18 cellular contexts compared by ENCODE assay signal in the genomic region with DNA sequence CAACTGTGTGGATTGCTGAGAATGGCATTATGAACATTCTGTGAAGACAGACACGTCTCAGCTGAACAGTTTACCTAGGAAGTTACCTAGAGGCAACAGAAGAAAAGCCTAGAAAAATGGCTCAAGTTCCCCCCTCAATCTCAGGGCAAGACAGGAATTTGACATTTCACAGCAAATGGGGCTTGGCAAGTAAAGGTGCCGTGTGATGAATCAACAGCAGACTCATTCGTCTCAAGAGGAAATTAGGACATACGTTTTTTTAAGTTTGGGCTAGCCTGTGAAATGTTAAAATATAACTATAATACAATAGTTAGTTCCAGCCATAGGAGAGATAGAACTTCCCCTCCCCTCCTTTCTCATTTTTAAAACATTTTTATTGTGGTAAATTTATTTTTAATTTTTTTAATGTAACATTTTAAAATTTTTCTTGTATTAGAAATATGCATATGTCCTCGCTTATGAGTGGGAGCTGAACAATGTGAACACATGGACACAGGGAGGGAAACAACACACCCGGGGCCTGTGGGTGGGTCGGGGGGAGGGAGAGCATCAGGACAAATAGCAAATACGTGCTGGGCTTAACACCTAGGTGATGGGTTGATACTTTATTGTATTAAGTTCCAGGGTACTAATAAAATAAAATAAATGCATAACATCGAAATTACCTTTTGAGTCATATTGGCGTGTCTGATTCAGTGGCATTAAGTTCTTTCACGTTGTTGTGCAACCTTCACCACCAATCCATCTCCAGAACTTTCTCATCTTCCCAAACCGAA.
DNase-seq lines count a peak whose midpoint lies in the region; ATAC-seq, FAIRE-seq and TF ChIP-seq lines count a peak whose summit lies in the region.
"Had no signal": no experiment of that assay in that cellular context is flagged by ENCODE, and none has a peak within 500 bp of the region (broad histone marks: within the 10 kb centered on the region; RNA-seq: fewer than 3 reads in every experiment).

No MANE protein-coding gene starts in this region.

- peak overlapping the region; percentile 28; the same call in 1 of the 2 replicates for H4K5ac ChIP-seq in IMR-90 (ENCODE audit: low read depth, low read length)

- TF ChIP-seq CTCF in IMR-90 (conservative IDR thresholded peaks at IDR 0.05; ENCODE audit: low read depth, low read length) (no peak), endothelial cell of umbilical vein (IDR thresholded peaks at IDR 0.05; ENCODE audit: extremely low read depth in 1 of 2, insufficient read depth in 1 of 2, low read depth in 1 of 2, low read length in 2 of 2) (no peak), osteocyte (IDR thresholded peaks at IDR 0.05) (no peak)

- H3K9ac ChIP-seq in IMR-90 (ENCODE audit: low read depth, low read length) (no peak overlapping the region), endothelial cell of umbilical vein (replicated peaks; ENCODE audit: extremely low read depth, insufficient read depth, low read length) (no peak overlapping the region)

- H3K27ac ChIP-seq in IMR-90 (ENCODE audit: insufficient read depth, low read length) (0 out of 2 replicates have a peak overlapping the region, but pooled peaks have one; percentile 6), endothelial cell of umbilical vein (ENCODE audit: insufficient read depth, low read depth, low read length) (peak overlapping the region; percentile 72)
- H3K27ac ChIP-seq: PC-9, testis had no signal

- BruUV-seq in IMR-90 (replicated peaks; lab: Mats Ljungman, UMichigan) (no TSS peak), endothelial cell of umbilical vein (replicated peaks; lab: Mats Ljungman, UMichigan) (no TSS peak)

- H4K20me1 ChIP-seq in IMR-90 (ENCODE audit: insufficient read depth, low read length), result peaks cover 43% of the 10 kb centered on the region
- H4K20me1 ChIP-seq in endothelial cell of umbilical vein (replicated peaks; ENCODE audit: control insufficient read depth, extremely low read depth, insufficient read depth, low read length), result no peaks in the 10 kb centered on the region

- H2AFZ ChIP-seq in IMR-90 (replicated peaks; ENCODE audit: low read length, poor library complexity) (no peak overlapping the region), endothelial cell of umbilical vein (ENCODE audit: low read depth, low read length) (no peak overlapping the region)
- H2AFZ ChIP-seq: PC-9 had no signal

- H3K9me1 ChIP-seq in IMR-90 (ENCODE audit: insufficient read depth, low read length) (peaks cover 34% of the 10 kb centered on the region), endothelial cell of umbilical vein (replicated peaks; ENCODE audit: control insufficient read depth, extremely low read depth, insufficient read depth, low read length) (no peaks in the 10 kb centered on the region)

- dilution Hi-C loops in IMR-90 (cut with HindIII; ENCODE audit: low sequenced_read_pairs, unreplicated experiment) (no loop called here), endothelial cell of umbilical vein (cut with MboI; ENCODE audit: extremely low pct_ligation_motif_present, low sequenced_read_pairs) (no loop called here)

- in situ Hi-C loops in ACHN (cut with HindIII; ENCODE audit: low pct_ligation_motif_present, low pct_unique_long_range_greater_than_20kb, low sequenced_read_pairs), result no loop called here
- in situ Hi-C loops in IMR-90 (cut with MboI; ENCODE audit: low sequenced_read_pairs), result no loop called here

- peak overlapping the region; percentile 51 for H4K91ac ChIP-seq in IMR-90 (ENCODE audit: insufficient read depth, low read depth, low read length)

- H3K4me3 ChIP-seq in IMR-90 (ENCODE audit: insufficient read depth, low read depth, low read length), result no peak overlapping the region
- no peak overlapping the region for H3K4me3 ChIP-seq in endothelial cell of umbilical vein (replicated peaks in 1 of 3; ENCODE audit: insufficient read depth in 1 of 3, low read depth in 1 of 3, low read length in 3 of 3)
- H3K4me3 ChIP-seq: PC-9, testis had no signal

- H3K23ac ChIP-seq in IMR-90 (ENCODE audit: low read depth, low read length), result peak overlapping the region; percentile 81

- CTCF ChIA-PET in IMR-90 (lab: Yijun Ruan, JAX) (no interaction called here), endothelial cell of umbilical vein (lab: Charles Lee) (no interaction called here)

- H2BK20ac ChIP-seq in IMR-90 (ENCODE audit: low read depth, low read length), result peak overlapping the region; percentile 20

- no peak for TF ChIP-seq POLR2A in IMR-90 (IDR thresholded peaks at IDR 0.05; ENCODE audit: low read depth, low read length)
- TF ChIP-seq POLR2A in endothelial cell of umbilical vein (IDR thresholded peaks at IDR 0.05; ENCODE audit: low read depth, low read length), result no peak

- peaks cover 32 to 78% of the 10 kb centered on the region in 2 experiments for H3K79me1 ChIP-seq in IMR-90 (ENCODE audit: low read depth in 1 of 2, low read length in 2 of 2)

- H3K36me3 ChIP-seq in IMR-90 (ENCODE audit: control insufficient read depth, insufficient read depth, low read length) (peaks cover 40% of the 10 kb centered on the region), endothelial cell of umbilical vein (ENCODE audit: control insufficient read depth in 2 of 2, extremely low read depth in 1 of 2, insufficient read depth in 2 of 2, low read length in 2 of 2) (peaks cover 2% of the 10 kb centered on the region in 2 experiments)

- intact Hi-C loops in IMR-90 (cut with micrococcal nuclease) (no loop called here), endothelial cell of umbilical vein (cut with micrococcal nuclease) (no loop called here)

- no peak for TF ChIP-seq RAD21 in IMR-90 (IDR thresholded peaks at IDR 0.05; ENCODE audit: low read length)

- H3K36me3 Mint-ChIP-seq in osteocyte (ENCODE audit: unreplicated experiment), result peaks cover 60% of the 10 kb centered on the region
- H3K36me3 Mint-ChIP-seq in activated naive CD4-positive, alpha-beta T cell treated with anti-CD3 and anti-CD28 coated beads, Interleukin-2, amount 50 U/mL, for 72 hours, result no peaks in the 10 kb centered on the region
- H3K36me3 Mint-ChIP-seq: naive thymus-derived CD8-positive, alpha-beta T cell; T-cell had no signal

- H3K4me2 ChIP-seq in IMR-90 (ENCODE audit: low read depth, low read length), result no peak overlapping the region
- H3K4me2 ChIP-seq in endothelial cell of umbilical vein (ENCODE audit: insufficient read depth, low read length), result no peak overlapping the region
- H3K4me2 ChIP-seq: PC-9 had no signal

- H2AK9ac ChIP-seq in IMR-90 (replicated peaks; ENCODE audit: low read depth, low read length, poor library complexity), result no peak overlapping the region

- H3K4me1 Mint-ChIP-seq in osteocyte (ENCODE audit: unreplicated experiment), result peaks cover 74% of the 10 kb centered on the region

- H3K4me1 ChIP-seq in IMR-90 (ENCODE audit: control insufficient read depth, insufficient read depth, low read length), result peaks cover 22% of the 10 kb centered on the region
- peaks cover 77% of the 10 kb centered on the region for H3K4me1 ChIP-seq in endothelial cell of umbilical vein (ENCODE audit: control insufficient read depth, extremely low read depth, insufficient read depth, low read length)
- H3K4me1 ChIP-seq: testis had no signal

- H2BK5ac ChIP-seq in IMR-90 (ENCODE audit: low read depth, low read length, poor library complexity, severe bottlenecking), result peak overlapping the region; percentile 48

- H2AK5ac ChIP-seq in IMR-90 (ENCODE audit: low read depth, low read length), result peak overlapping the region; percentile 54

- H2BK120ac ChIP-seq in IMR-90 (ENCODE audit: low read depth, low read length), result peak overlapping the region; percentile 52; the same call in 1 of the 2 replicates

- no peaks in the 10 kb centered on the region for H3K9me3 ChIP-seq in IMR-90 (ENCODE audit: control insufficient read depth, insufficient read depth, low read length)
- no peaks in the 10 kb centered on the region for H3K9me3 ChIP-seq in endothelial cell of umbilical vein (replicated peaks; ENCODE audit: control insufficient read depth, insufficient read depth, low read length)
- H3K9me3 ChIP-seq: testis had no signal

- H3K27me3 Mint-ChIP-seq in osteocyte (ENCODE audit: unreplicated experiment), result no peaks in the 10 kb centered on the region

- peak overlapping the region; percentile 91 for H3K27ac Mint-ChIP-seq in osteocyte (ENCODE audit: unreplicated experiment)
- no peak overlapping the region for H3K27ac Mint-ChIP-seq in activated naive CD4-positive, alpha-beta T cell treated with anti-CD3 and anti-CD28 coated beads, Interleukin-2, amount 50 U/mL, for 72 hours
- H3K27ac Mint-ChIP-seq: T-cell had no signal

- WGBS in IMR-90 (ENCODE audit: extremely low coverage in 2 of 2, insufficient read length in 1 of 2), 2 experiments, result 94% methylated on average over 3 of the region's 12 CpGs; no CpG with 5 or more reads in 1 of the 2 experiments

- H3K56ac ChIP-seq in IMR-90 (ENCODE audit: extremely low read depth, insufficient read depth, low read length), result no peak overlapping the region

- FAIRE-seq in endothelial cell of umbilical vein (lab: Jason Lieb, UNC), result peak; percentile 85
- FAIRE-seq: HepG2 had no signal

- H2BK15ac ChIP-seq in IMR-90 (ENCODE audit: low read depth, low read length), result 0 out of 3 replicates have a peak overlapping the region, but pooled peaks have one; percentile 51

- ATAC-seq in IMR-90 (ENCODE audit: low read depth) (no peak; the same call in 1 of the 2 replicates), GM19351 (IDR thresholded peaks at IDR 0.05; ENCODE audit: unreplicated experiment) (no peak)
- ATAC-seq in activated naive CD4-positive, alpha-beta T cell treated with anti-CD3 and anti-CD28 coated beads, Interleukin-2, amount 50 U/mL, for 72 hours, result no peak
- ATAC-seq: activated CD4-positive, CD25-positive, alpha-beta regulatory T cell treated with anti-CD3 and anti-CD28 coated beads, Interleukin-2, amount 50 U/mL, for 24 hours; HepG2; left lobe of liver; naive thymus-derived CD8-positive, alpha-beta T cell; T-cell had no signal

- H3K9me3 Mint-ChIP-seq in osteocyte (ENCODE audit: unreplicated experiment), result no peaks in the 10 kb centered on the region
- no peaks in the 10 kb centered on the region for H3K9me3 Mint-ChIP-seq in activated naive CD4-positive, alpha-beta T cell treated with anti-CD3 and anti-CD28 coated beads, Interleukin-2, amount 50 U/mL, for 72 hours
- H3K9me3 Mint-ChIP-seq: naive thymus-derived CD8-positive, alpha-beta T cell; T-cell had no signal

- H3K79me2 ChIP-seq in endothelial cell of umbilical vein (ENCODE audit: control insufficient read depth, insufficient read depth, low read length), result no peaks in the 10 kb centered on the region

- POLR2A ChIA-PET in IMR-90 (lab: Charles Lee; ENCODE audit: unreplicated experiment) (interaction anchor here (0.6 kb wide), 1 partner anchor 81 kb away, joined by 4 read pairs; no protein-coding TSS in a partner anchor), endothelial cell of umbilical vein (lab: Charles Lee) (no interaction called here)

- H3K4me3 Mint-ChIP-seq in osteocyte (ENCODE audit: unreplicated experiment), result no peak overlapping the region
- H3K4me3 Mint-ChIP-seq: naive thymus-derived CD8-positive, alpha-beta T cell; T-cell had no signal

- H3K14ac ChIP-seq in IMR-90 (replicated peaks; ENCODE audit: low read depth, low read length), result peak overlapping the region; percentile 27

- H3K27me3 ChIP-seq in IMR-90 (ENCODE audit: control insufficient read depth, insufficient read depth, low read length) (no peaks in the 10 kb centered on the region), endothelial cell of umbilical vein (ENCODE audit: control insufficient read depth in 2 of 2, insufficient read depth in 2 of 2, low read length in 2 of 2) (no peaks in the 10 kb centered on the region)
- H3K27me3 ChIP-seq: testis had no signal

- H3K4ac ChIP-seq in IMR-90 (ENCODE audit: low read depth, low read length), result peak overlapping the region; percentile 59

- peak overlapping the region; percentile 31; the same call in 1 of the 2 replicates for H3K18ac ChIP-seq in IMR-90 (ENCODE audit: low read depth, low read length)

- DNase-seq in ACHN, result peak; percentile 38
- no peak for DNase-seq in IMR-90
- peak; percentile 44 for DNase-seq in endothelial cell of umbilical vein (ENCODE audit: low read depth, low spot score)
- DNase-seq in osteocyte (ENCODE audit: extremely low spot score, unreplicated experiment), result no peak
- no peak for DNase-seq in NCI-H510A (lab: John Stamatoyannopoulos, UW)
- no peak for DNase-seq in activated naive CD4-positive, alpha-beta T cell treated with anti-CD3 and anti-CD28 coated beads, Interleukin-2, amount 50 U/mL, for 72 hours (ENCODE audit: low spot score in 2 of 2)
- DNase-seq in stimulated activated CD4-positive, alpha-beta T cell treated with anti-CD3 and anti-CD28 coated beads, Interleukin-12 subunit alpha, Interleukin-12 subunit beta, amount 100 ng/mL, for 4 hours, result no peak
- DNase-seq: activated T-cell treated with anti-CD3 and anti-CD28 coated beads for 4 hours; DMS153; naive thymus-derived CD8-positive, alpha-beta T cell; NCI-H1436 treated with DMSO at 0.1 percent for 48 hours; T-cell; testis had no signal

- H4K8ac ChIP-seq in IMR-90 (ENCODE audit: low read depth in 2 of 2, low read length in 2 of 2), result peak overlapping the region in 1 of 2 experiments; percentile 8; a peak in 1 of 4 replicates

Comparison
In these comparisons a context has a peak if more than half of its experiments do, and no peak if none do; other contexts are left out.
1. DNase-seq: peak in ACHN (single experiment) and endothelial cell of umbilical vein (single experiment); none in IMR-90 (single experiment), osteocyte (single experiment), NCI-H510A (single experiment), activated naive CD4-positive, alpha-beta T cell treated with anti-CD3 and anti-CD28 coated beads, Interleukin-2, amount 50 U/mL, for 72 hours (0 of 2) and stimulated activated CD4-positive, alpha-beta T cell treated with anti-CD3 and anti-CD28 coated beads, Interleukin-12 subunit alpha, Interleukin-12 subunit beta, amount 100 ng/mL, for 4 hours (single experiment).